20 cellular contexts compared by ENCODE assay signal in genomic region chr6:74066168-74066871, GRCh38.
A peak's percentile ranks its signal among the peaks of the same experiment; 100 is the strongest.
DNase-seq lines count a peak whose midpoint lies in the region; ATAC-seq and TF ChIP-seq lines count a peak whose summit lies in the region.
"Had no signal": no experiment of that assay in that cellular context is flagged by ENCODE, and none has a peak within 500 bp of the region (broad histone marks: within the 10 kb centered on the region; RNA-seq: fewer than 3 reads in every experiment).

No MANE protein-coding gene starts in this region.

- no peak for TF ChIP-seq CTCF in RWPE2 (IDR thresholded peaks at IDR 0.05; ENCODE audit: poor library complexity, severe bottlenecking)
- TF ChIP-seq CTCF in epithelial cell of esophagus (IDR thresholded peaks at IDR 0.05; ENCODE audit: insufficient read depth, low read depth, low read length, missing control alignments): peak; percentile 28
- TF ChIP-seq CTCF in neural progenitor cell (IDR thresholded peaks at IDR 0.05): no peak
- TF ChIP-seq CTCF in upper lobe of left lung (IDR thresholded peaks at IDR 0.05): no peak

- no peak overlapping the region for H3K4me2 ChIP-seq in neural progenitor cell
- H3K4me2 ChIP-seq: hepatocyte had no signal

- no peaks in the 10 kb centered on the region for H3K4me1 ChIP-seq in RWPE2 (ENCODE audit: insufficient read depth, poor library complexity, severe bottlenecking)
- no peaks in the 10 kb centered on the region for H3K4me1 ChIP-seq in neural progenitor cell
- H3K4me1 ChIP-seq in upper lobe of left lung: no peaks in the 10 kb centered on the region
- H3K4me1 ChIP-seq: esophagus muscularis mucosa, transverse colon had no signal

- TF ChIP-seq EP300 in upper lobe of left lung (IDR thresholded peaks at IDR 0.05): no peak

- peak overlapping the region; percentile 16 for H2AFZ ChIP-seq in neural progenitor cell (replicated peaks)
- H2AFZ ChIP-seq: hepatocyte had no signal

- DNase-seq in HCEC 1CT: peak; percentile 40
- DNase-seq in RWPE2 (ENCODE audit: low spot score): no peak
- DNase-seq in epithelial cell of esophagus (ENCODE audit: low read depth): peak; percentile 88
- DNase-seq in neural progenitor cell (ENCODE audit: low spot score): no peak
- no peak for DNase-seq in AG08395 (ENCODE audit: low spot score)
- no peak for DNase-seq in epidermal melanocyte (ENCODE audit: insufficient read length, low spot score)
- no peak for DNase-seq in upper lobe of left lung
- no peak for DNase-seq in KG1 (lab: John Stamatoyannopoulos, UW)
- DNase-seq: activated T-cell treated with anti-CD3 and anti-CD28 coated beads, Interleukin-2, amount 50 U/mL, for 72 hours; dorsolateral prefrontal cortex; H9; NCI-H1930; NCI-H345; ovary; transverse colon had no signal

- no peak for TF ChIP-seq POLR2A in upper lobe of left lung (IDR thresholded peaks at IDR 0.05)

- no peaks in the 10 kb centered on the region for H3K9me3 Mint-ChIP-seq in neural progenitor cell
- H3K9me3 Mint-ChIP-seq: activated naive CD4-positive, alpha-beta T cell treated with anti-CD3 and anti-CD28 coated beads, Interleukin-2, amount 50 U/mL, for 72 hours; brain; H9 had no signal

- no peaks in the 10 kb centered on the region for H4K20me1 ChIP-seq in neural progenitor cell (ENCODE audit: low read depth)

- H3K9ac ChIP-seq in neural progenitor cell: no peak overlapping the region

- H3K36me3 ChIP-seq in RWPE2 (ENCODE audit: low read depth) (no peaks in the 10 kb centered on the region), neural progenitor cell (no peaks in the 10 kb centered on the region), upper lobe of left lung (no peaks in the 10 kb centered on the region)
- H3K36me3 ChIP-seq: esophagus muscularis mucosa, ovary, transverse colon had no signal

- H3K4me3 ChIP-seq in RWPE2 (ENCODE audit: severe bottlenecking): no peak overlapping the region
- no peak overlapping the region for H3K4me3 ChIP-seq in epithelial cell of esophagus (ENCODE audit: low read length)
- H3K4me3 ChIP-seq in neural progenitor cell: no peak overlapping the region
- H3K4me3 ChIP-seq in upper lobe of left lung: no peak overlapping the region
- H3K4me3 ChIP-seq: dorsolateral prefrontal cortex, esophagus muscularis mucosa, hepatocyte, ovary, transverse colon had no signal

- peaks cover 3% of the 10 kb centered on the region for H3K27me3 Mint-ChIP-seq in neural progenitor cell (ENCODE audit: insufficient read depth, low read depth)

- WGBS in upper lobe of left lung, 2 donors: 64 to 68% methylated on average over 10 of the region's 10 CpGs

- no peaks in the 10 kb centered on the region for H3K9me3 ChIP-seq in RWPE2 (ENCODE audit: severe bottlenecking)
- H3K9me3 ChIP-seq in neural progenitor cell (ENCODE audit: low read depth): no peaks in the 10 kb centered on the region
- H3K9me3 ChIP-seq in upper lobe of left lung: no peaks in the 10 kb centered on the region
- H3K9me3 ChIP-seq: esophagus muscularis mucosa, ovary, transverse colon had no signal

- H3K79me2 ChIP-seq in neural progenitor cell (ENCODE audit: low read depth): no peaks in the 10 kb centered on the region
- H3K79me2 ChIP-seq: hepatocyte had no signal

- ATAC-seq in RWPE2 (ENCODE audit: low read depth): peak; percentile 73
- ATAC-seq in upper lobe of left lung (ENCODE audit: low FRiP score in 2 of 2): no peak
- ATAC-seq: activated naive CD4-positive, alpha-beta T cell treated with anti-CD3 and anti-CD28 coated beads, Interleukin-2, amount 50 U/mL, for 72 hours; activated T-cell treated with anti-CD3 and anti-CD28 coated beads, Interleukin-2, amount 50 U/mL, for 72 hours had no signal

- H3K27me3 ChIP-seq in RWPE2 (ENCODE audit: insufficient read depth, poor library complexity, severe bottlenecking) (no peaks in the 10 kb centered on the region), neural progenitor cell (no peaks in the 10 kb centered on the region), upper lobe of left lung (no peaks in the 10 kb centered on the region)
- H3K27me3 ChIP-seq: dorsolateral prefrontal cortex, esophagus muscularis mucosa, hepatocyte, ovary, transverse colon had no signal

- no peak overlapping the region for H3K27ac Mint-ChIP-seq in neural progenitor cell
- H3K27ac Mint-ChIP-seq: activated naive CD4-positive, alpha-beta T cell treated with anti-CD3 and anti-CD28 coated beads, Interleukin-2, amount 50 U/mL, for 72 hours; activated T-cell treated with anti-CD3 and anti-CD28 coated beads, Interleukin-2, amount 50 U/mL, for 72 hours; H9; stimulated activated naive CD8-positive, alpha-beta T cell treated with anti-CD3 and anti-CD28 coated beads, Interleukin-15, Interleukin-2, amounts not matched to agents 100 ng/mL and 50 ng/mL, for 24 hours had no signal

- no peaks in the 10 kb centered on the region for H3K4me1 Mint-ChIP-seq in neural progenitor cell
- H3K4me1 Mint-ChIP-seq: H9 had no signal

- no peaks in the 10 kb centered on the region for H3K36me3 Mint-ChIP-seq in neural progenitor cell
- H3K36me3 Mint-ChIP-seq: activated naive CD4-positive, alpha-beta T cell treated with anti-CD3 and anti-CD28 coated beads, Interleukin-2, amount 50 U/mL, for 72 hours; brain had no signal

- no peaks in the 10 kb centered on the region for H3F3A ChIP-seq in neural progenitor cell (ENCODE audit: low read depth)

- no peak overlapping the region for H3K4me3 Mint-ChIP-seq in neural progenitor cell
- H3K4me3 Mint-ChIP-seq: activated T-cell treated with anti-CD3 and anti-CD28 coated beads, Interleukin-2, amount 50 U/mL, for 72 hours; brain; H9; stimulated activated naive CD8-positive, alpha-beta T cell treated with anti-CD3 and anti-CD28 coated beads, Interleukin-15, Interleukin-2, amounts not matched to agents 100 ng/mL and 50 ng/mL, for 24 hours had no signal

- H3K27ac ChIP-seq in RWPE2 (ENCODE audit: poor library complexity, severe bottlenecking) (no peak overlapping the region), neural progenitor cell (no peak overlapping the region), upper lobe of left lung (no peak overlapping the region)
- H3K27ac ChIP-seq: dorsolateral prefrontal cortex, esophagus muscularis mucosa, hepatocyte, ovary, transverse colon had no signal

Comparison
In these comparisons a context has a peak if more than half of its experiments do, and no peak if none do; other contexts are left out.
1. DNase-seq: peak in HCEC 1CT (single experiment) and epithelial cell of esophagus (single experiment); none in RWPE2 (single experiment), neural progenitor cell (single experiment), AG08395 (single experiment), epidermal melanocyte (single experiment), upper lobe of left lung (0 of 2) and KG1 (single experiment).